Comparison of ENCODE assay signal across 1 cellular context in genomic region chr3:150738688-150739087, GRCh38.
TF ChIP-seq lines count a peak whose summit lies in the region.

No MANE protein-coding gene starts in this region.

TF ChIP-seq in GM12878, 131 proteins besides CTCF, POLR2A, EP300 and RAD21 (continued from another document):
- TF ChIP-seq E4F1 (IDR thresholded peaks at IDR 0.05; ENCODE audit: borderline replicate concordance, partially characterized antibody): no peak
- TF ChIP-seq TAF1 (IDR thresholded peaks at IDR 0.05; ENCODE audit: borderline replicate concordance, low read depth, low read length): no peak
- TF ChIP-seq POLR2AphosphoS5 (IDR thresholded peaks at IDR 0.05; ENCODE audit: low read length): no peak
- no peak for TF ChIP-seq EZH2 (IDR thresholded peaks at IDR 0.05; ENCODE audit: borderline replicate concordance, control insufficient read depth, low read depth, low read length)
- no peak for TF ChIP-seq BCL11A (IDR thresholded peaks at IDR 0.05; ENCODE audit: low read depth, low read length)
- no peak for TF ChIP-seq LARP7 (IDR thresholded peaks at IDR 0.05)
- TF ChIP-seq NR2C2 (IDR thresholded peaks at IDR 0.05; ENCODE audit: borderline replicate concordance, control insufficient read depth, insufficient read length, low read depth): no peak
- TF ChIP-seq FOXK2 (IDR thresholded peaks at IDR 0.05): no peak
- TF ChIP-seq WRNIP1 (IDR thresholded peaks at IDR 0.05; ENCODE audit: borderline replicate concordance, low read depth, low read length): no peak
